23 cellular contexts compared by ENCODE assay signal in genomic region chr3:172832983-172833382, GRCh38.
DNase-seq lines count a peak whose midpoint lies in the region; FAIRE-seq lines count a peak whose summit lies in the region.
"Had no signal": no experiment of that assay in that cellular context is flagged by ENCODE, and none has a peak within 500 bp of the region (broad histone marks: within the 10 kb centered on the region; RNA-seq: fewer than 3 reads in every experiment).

No MANE protein-coding gene starts in this region.

- H3K4me1 Mint-ChIP-seq in activated T-helper 1 cell treated with anti-CD3 and anti-CD28 coated beads, Interleukin-12 subunit alpha, Interleukin-12 subunit beta, Interleukin-2, Interleukin-4 antibody, amounts not matched to agents 30 ng/mL and 10 ng/mL and 1 ng/mL, durations not matched to agents 14 hours and 24 hours and 36 hours (ENCODE audit: low read depth): no peaks in the 10 kb centered on the region
- H3K4me1 Mint-ChIP-seq: B cell; CD4-positive, CD25-positive, alpha-beta regulatory T cell had no signal

- no peak overlapping the region for H3K4me3 ChIP-seq in small intestine (ENCODE audit: low read depth in 1 of 2, low read length in 2 of 2)
- H3K4me3 ChIP-seq: BLaER1, GM12878, GM23248 had no signal

- no peak overlapping the region for H3K27ac ChIP-seq in small intestine (ENCODE audit: low read depth in 1 of 2, low read length in 1 of 2)
- H3K27ac ChIP-seq: BLaER1, C4-2B, GM23248 had no signal

- FAIRE-seq in RCC 7860 (lab: Jason Lieb, UNC) (peak; percentile 83), colon (lab: Jason Lieb, UNC) (peak; percentile 51), islet of Langerhans (lab: Jason Lieb, UNC) (peak; percentile 41), small intestine (lab: Jason Lieb, UNC) (peak; percentile 49)
- FAIRE-seq: GM12878, GM19239, H1 had no signal

- H3K36me3 ChIP-seq in small intestine (ENCODE audit: control insufficient read depth in 2 of 2, insufficient read depth in 2 of 2, low read length in 2 of 2): no peaks in the 10 kb centered on the region
- H3K36me3 ChIP-seq: BLaER1 had no signal

- H3K9me3 Mint-ChIP-seq in activated T-helper 1 cell treated with anti-CD3 and anti-CD28 coated beads, Interleukin-12 subunit alpha, Interleukin-12 subunit beta, Interleukin-2, Interleukin-4 antibody, amounts not matched to agents 30 ng/mL and 10 ng/mL and 1 ng/mL, durations not matched to agents 14 hours and 24 hours and 36 hours: no peaks in the 10 kb centered on the region
- H3K9me3 Mint-ChIP-seq: CD4-positive, CD25-positive, alpha-beta regulatory T cell; CD8-positive, alpha-beta T cell had no signal

- no peaks in the 10 kb centered on the region for H3K9me3 ChIP-seq in small intestine (ENCODE audit: control insufficient read depth, low read depth)
- H3K9me3 ChIP-seq: BLaER1, Caco-2 had no signal

- H3K27me3 Mint-ChIP-seq in activated T-helper 1 cell treated with anti-CD3 and anti-CD28 coated beads, Interleukin-12 subunit alpha, Interleukin-12 subunit beta, Interleukin-2, Interleukin-4 antibody, amounts not matched to agents 30 ng/mL and 10 ng/mL and 1 ng/mL, durations not matched to agents 14 hours and 24 hours and 36 hours (ENCODE audit: insufficient read depth): peaks cover 10% of the 10 kb centered on the region
- H3K27me3 Mint-ChIP-seq: CD4-positive, CD25-positive, alpha-beta regulatory T cell had no signal

- intact Hi-C loops in activated T-helper 1 cell treated with anti-CD3 and anti-CD28 coated beads, Interleukin-12 subunit alpha, Interleukin-12 subunit beta, Interleukin-2, Interleukin-4 antibody, amounts not matched to agents 30 ng/mL and 10 ng/mL and 1 ng/mL, durations not matched to agents 14 hours and 24 hours and 36 hours (cut with micrococcal nuclease): loop anchor here (10.0 kb wide), 1 partner anchor 212 kb away; no protein-coding TSS in a partner anchor

- H3K27ac Mint-ChIP-seq in activated T-helper 1 cell treated with anti-CD3 and anti-CD28 coated beads, Interleukin-12 subunit alpha, Interleukin-12 subunit beta, Interleukin-2, Interleukin-4 antibody, amounts not matched to agents 30 ng/mL and 10 ng/mL and 1 ng/mL, durations not matched to agents 14 hours and 24 hours and 36 hours: no peak overlapping the region
- H3K27ac Mint-ChIP-seq: B cell; CD4-positive, CD25-positive, alpha-beta regulatory T cell; CD8-positive, alpha-beta T cell had no signal

- 83 to 90% (median 85%) methylated on average over 2 of the region's 2 CpGs for whole genome bisulfite sequencing in small intestine, 3 donors

- no peak for DNase-seq in RCC 7860 (ENCODE audit: low spot score)
- no peak for DNase-seq in small intestine
- DNase-seq in NOMO-1 (lab: John Stamatoyannopoulos, UW; ENCODE audit: unreplicated experiment in 2 of 2): no peak
- DNase-seq in activated CD4-positive, alpha-beta T cell treated with anti-CD3 and anti-CD28 coated beads, Interleukin-2, amount 50 U/mL, for 48 hours: no peak
- DNase-seq in activated CD4-positive, alpha-beta T cell treated with anti-CD3 and anti-CD28 coated beads, Interleukin-2, amount 50 U/mL, for 1 hour: no peak
- DNase-seq in activated T-helper 1 cell treated with anti-CD3 and anti-CD28 coated beads, Interleukin-12 subunit alpha, Interleukin-12 subunit beta, Interleukin-2, Interleukin-4 antibody, amounts not matched to agents 30 ng/mL and 10 ng/mL and 1 ng/mL, durations not matched to agents 14 hours and 24 hours and 36 hours (ENCODE audit: low spot score): no peak
- DNase-seq: Caco-2; CD4-positive, CD25-positive, alpha-beta regulatory T cell; CD8-positive, alpha-beta T cell; DMS153; DND-41; GDM1; GM23248; H7; HCEC 1CT had no signal

- H3K36me3 Mint-ChIP-seq in activated T-helper 1 cell treated with anti-CD3 and anti-CD28 coated beads, Interleukin-12 subunit alpha, Interleukin-12 subunit beta, Interleukin-2, Interleukin-4 antibody, amounts not matched to agents 30 ng/mL and 10 ng/mL and 1 ng/mL, durations not matched to agents 14 hours and 24 hours and 36 hours (ENCODE audit: low read depth): no peaks in the 10 kb centered on the region
- H3K36me3 Mint-ChIP-seq: CD4-positive, CD25-positive, alpha-beta regulatory T cell; CD8-positive, alpha-beta T cell had no signal

- H3K27me3 ChIP-seq in small intestine (ENCODE audit: control insufficient read depth in 2 of 2, insufficient read depth in 2 of 2, low read length in 2 of 2): no peaks in the 10 kb centered on the region
- H3K27me3 ChIP-seq: BLaER1 had no signal

- no peak overlapping the region for H3K4me3 Mint-ChIP-seq in activated T-helper 1 cell treated with anti-CD3 and anti-CD28 coated beads, Interleukin-12 subunit alpha, Interleukin-12 subunit beta, Interleukin-2, Interleukin-4 antibody, amounts not matched to agents 30 ng/mL and 10 ng/mL and 1 ng/mL, durations not matched to agents 14 hours and 24 hours and 36 hours
- H3K4me3 Mint-ChIP-seq: B cell; CD4-positive, CD25-positive, alpha-beta regulatory T cell; CD8-positive, alpha-beta T cell had no signal

- no peaks in the 10 kb centered on the region for H3K4me1 ChIP-seq in small intestine (ENCODE audit: control insufficient read depth in 2 of 2, insufficient read depth in 1 of 2, low read depth in 1 of 2, low read length in 1 of 2)
- H3K4me1 ChIP-seq: BLaER1, Caco-2 had no signal
